ENCODE assay signal across 1 cellular context in the genomic region with DNA sequence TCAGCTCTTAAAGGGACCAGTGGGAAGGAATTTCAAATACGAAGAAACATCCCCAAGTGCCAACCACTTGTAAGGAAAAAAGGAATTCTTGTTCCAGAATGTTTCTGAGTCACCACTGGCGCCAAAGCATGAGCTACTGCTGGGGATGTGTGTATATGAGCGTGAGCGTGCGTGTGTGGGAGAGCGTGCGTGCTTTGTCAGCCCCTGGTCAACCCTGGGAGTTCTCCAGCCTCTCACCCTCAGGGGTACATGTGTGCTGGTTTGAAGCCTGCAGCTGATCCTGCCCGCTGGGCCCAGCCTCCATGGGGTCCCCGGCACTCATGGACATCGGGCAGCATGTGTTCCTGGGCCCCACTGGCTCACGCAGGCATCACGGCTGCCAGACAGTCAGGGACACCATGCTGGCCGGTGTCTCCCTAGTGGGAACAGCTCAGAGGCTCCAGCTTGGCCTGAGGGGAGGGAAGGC.
TF ChIP-seq lines count a peak whose summit lies in the region.

No MANE protein-coding gene starts in this region.

TF ChIP-seq in GM12878, 131 proteins besides CTCF, POLR2A, EP300 and RAD21 (continued from another document):
- TF ChIP-seq, protein P1, sequence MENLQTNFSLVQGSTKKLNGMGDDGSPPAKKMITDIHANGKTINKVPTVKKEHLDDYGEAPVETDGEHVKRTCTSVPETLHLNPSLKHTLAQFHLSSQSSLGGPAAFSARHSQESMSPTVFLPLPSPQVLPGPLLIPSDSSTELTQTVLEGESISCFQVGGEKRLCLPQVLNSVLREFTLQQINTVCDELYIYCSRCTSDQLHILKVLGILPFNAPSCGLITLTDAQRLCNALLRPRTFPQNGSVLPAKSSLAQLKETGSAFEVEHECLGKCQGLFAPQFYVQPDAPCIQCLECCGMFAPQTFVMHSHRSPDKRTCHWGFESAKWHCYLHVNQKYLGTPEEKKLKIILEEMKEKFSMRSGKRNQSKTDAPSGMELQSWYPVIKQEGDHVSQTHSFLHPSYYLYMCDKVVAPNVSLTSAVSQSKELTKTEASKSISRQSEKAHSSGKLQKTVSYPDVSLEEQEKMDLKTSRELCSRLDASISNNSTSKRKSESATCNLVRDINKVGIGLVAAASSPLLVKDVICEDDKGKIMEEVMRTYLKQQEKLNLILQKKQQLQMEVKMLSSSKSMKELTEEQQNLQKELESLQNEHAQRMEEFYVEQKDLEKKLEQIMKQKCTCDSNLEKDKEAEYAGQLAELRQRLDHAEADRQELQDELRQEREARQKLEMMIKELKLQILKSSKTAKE (IDR thresholded peaks at IDR 0.05; ENCODE audit: low read depth, poor library complexity, severe bottlenecking) = no peak
- TF ChIP-seq, protein P2, sequence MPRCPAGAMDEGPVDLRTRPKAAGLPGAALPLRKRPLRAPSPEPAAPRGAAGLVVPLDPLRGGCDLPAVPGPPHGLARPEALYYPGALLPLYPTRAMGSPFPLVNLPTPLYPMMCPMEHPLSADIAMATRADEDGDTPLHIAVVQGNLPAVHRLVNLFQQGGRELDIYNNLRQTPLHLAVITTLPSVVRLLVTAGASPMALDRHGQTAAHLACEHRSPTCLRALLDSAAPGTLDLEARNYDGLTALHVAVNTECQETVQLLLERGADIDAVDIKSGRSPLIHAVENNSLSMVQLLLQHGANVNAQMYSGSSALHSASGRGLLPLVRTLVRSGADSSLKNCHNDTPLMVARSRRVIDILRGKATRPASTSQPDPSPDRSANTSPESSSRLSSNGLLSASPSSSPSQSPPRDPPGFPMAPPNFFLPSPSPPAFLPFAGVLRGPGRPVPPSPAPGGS (IDR thresholded peaks at IDR 0.05; ENCODE audit: borderline replicate concordance, insufficient read depth, low read depth, low read length, poor library complexity, severe bottlenecking) = peak; percentile 94
